ENCODE assay signal across 2 cellular contexts in genomic region chrX:48806088-48806487, GRCh38.
TF ChIP-seq lines count a peak whose summit lies in the region.

No MANE protein-coding gene starts in this region.

TF ChIP-seq in SK-N-SH, 30 proteins besides CTCF, POLR2A, EP300 and RAD21:
- TF ChIP-seq EZH2phosphoT487 (IDR thresholded peaks at IDR 0.05; ENCODE audit: borderline replicate concordance, low read depth): no peak
TF ChIP-seq in SK-N-SH: peak in this region for 0.

TF ChIP-seq in SK-N-SH treated with all-trans-retinoic acid at 6 μM for 48 hours, 23 proteins besides CTCF, POLR2A, EP300 and RAD21:
- TF ChIP-seq BACH2 (CRISPR knock-in tag; IDR thresholded peaks at IDR 0.05; ENCODE audit: borderline replicate concordance) (no peak), POU6F1 (CRISPR knock-in tag; IDR thresholded peaks at IDR 0.05; ENCODE audit: borderline replicate concordance, low read depth) (no peak), ISL1 (CRISPR knock-in tag; IDR thresholded peaks at IDR 0.05) (no peak), ZNF8 (CRISPR knock-in tag; IDR thresholded peaks at IDR 0.05) (no peak), ZNF565 (CRISPR knock-in tag; conservative IDR thresholded peaks at IDR 0.05; ENCODE audit: low read depth) (no peak), OSR1 (CRISPR knock-in tag; IDR thresholded peaks at IDR 0.05) (no peak), ZFP3 (CRISPR knock-in tag; IDR thresholded peaks at IDR 0.05) (no peak), RARB (CRISPR knock-in tag; IDR thresholded peaks at IDR 0.05) (no peak), ZNF70 (CRISPR knock-in tag; IDR thresholded peaks at IDR 0.05) (no peak), ZC3H10 (CRISPR knock-in tag; IDR thresholded peaks at IDR 0.05) (no peak), ZFP30 (CRISPR knock-in tag; IDR thresholded peaks at IDR 0.05) (no peak), ESRRG (CRISPR knock-in tag; IDR thresholded peaks at IDR 0.05) (no peak), TOX (CRISPR knock-in tag; IDR thresholded peaks at IDR 0.05; ENCODE audit: borderline replicate concordance) (no peak)
- TF ChIP-seq, protein P1, sequence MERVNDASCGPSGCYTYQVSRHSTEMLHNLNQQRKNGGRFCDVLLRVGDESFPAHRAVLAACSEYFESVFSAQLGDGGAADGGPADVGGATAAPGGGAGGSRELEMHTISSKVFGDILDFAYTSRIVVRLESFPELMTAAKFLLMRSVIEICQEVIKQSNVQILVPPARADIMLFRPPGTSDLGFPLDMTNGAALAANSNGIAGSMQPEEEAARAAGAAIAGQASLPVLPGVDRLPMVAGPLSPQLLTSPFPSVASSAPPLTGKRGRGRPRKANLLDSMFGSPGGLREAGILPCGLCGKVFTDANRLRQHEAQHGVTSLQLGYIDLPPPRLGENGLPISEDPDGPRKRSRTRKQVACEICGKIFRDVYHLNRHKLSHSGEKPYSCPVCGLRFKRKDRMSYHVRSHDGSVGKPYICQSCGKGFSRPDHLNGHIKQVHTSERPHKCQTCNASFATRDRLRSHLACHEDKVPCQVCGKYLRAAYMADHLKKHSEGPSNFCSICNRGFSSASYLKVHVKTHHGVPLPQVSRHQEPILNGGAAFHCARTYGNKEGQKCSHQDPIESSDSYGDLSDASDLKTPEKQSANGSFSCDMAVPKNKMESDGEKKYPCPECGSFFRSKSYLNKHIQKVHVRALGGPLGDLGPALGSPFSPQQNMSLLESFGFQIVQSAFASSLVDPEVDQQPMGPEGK (CRISPR knock-in tag; IDR thresholded peaks at IDR 0.05; ENCODE audit: borderline replicate concordance): no peak
- TF ChIP-seq, protein P2, sequence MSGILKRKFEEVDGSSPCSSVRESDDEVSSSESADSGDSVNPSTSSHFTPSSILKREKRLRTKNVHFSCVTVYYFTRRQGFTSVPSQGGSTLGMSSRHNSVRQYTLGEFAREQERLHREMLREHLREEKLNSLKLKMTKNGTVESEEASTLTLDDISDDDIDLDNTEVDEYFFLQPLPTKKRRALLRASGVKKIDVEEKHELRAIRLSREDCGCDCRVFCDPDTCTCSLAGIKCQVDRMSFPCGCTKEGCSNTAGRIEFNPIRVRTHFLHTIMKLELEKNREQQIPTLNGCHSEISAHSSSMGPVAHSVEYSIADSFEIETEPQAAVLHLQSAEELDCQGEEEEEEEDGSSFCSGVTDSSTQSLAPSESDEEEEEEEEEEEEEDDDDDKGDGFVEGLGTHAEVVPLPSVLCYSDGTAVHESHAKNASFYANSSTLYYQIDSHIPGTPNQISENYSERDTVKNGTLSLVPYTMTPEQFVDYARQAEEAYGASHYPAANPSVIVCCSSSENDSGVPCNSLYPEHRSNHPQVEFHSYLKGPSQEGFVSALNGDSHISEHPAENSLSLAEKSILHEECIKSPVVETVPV (CRISPR knock-in tag; IDR thresholded peaks at IDR 0.05): no peak
